Comparison of ENCODE assay signal across 15 cellular contexts in the genomic region with DNA sequence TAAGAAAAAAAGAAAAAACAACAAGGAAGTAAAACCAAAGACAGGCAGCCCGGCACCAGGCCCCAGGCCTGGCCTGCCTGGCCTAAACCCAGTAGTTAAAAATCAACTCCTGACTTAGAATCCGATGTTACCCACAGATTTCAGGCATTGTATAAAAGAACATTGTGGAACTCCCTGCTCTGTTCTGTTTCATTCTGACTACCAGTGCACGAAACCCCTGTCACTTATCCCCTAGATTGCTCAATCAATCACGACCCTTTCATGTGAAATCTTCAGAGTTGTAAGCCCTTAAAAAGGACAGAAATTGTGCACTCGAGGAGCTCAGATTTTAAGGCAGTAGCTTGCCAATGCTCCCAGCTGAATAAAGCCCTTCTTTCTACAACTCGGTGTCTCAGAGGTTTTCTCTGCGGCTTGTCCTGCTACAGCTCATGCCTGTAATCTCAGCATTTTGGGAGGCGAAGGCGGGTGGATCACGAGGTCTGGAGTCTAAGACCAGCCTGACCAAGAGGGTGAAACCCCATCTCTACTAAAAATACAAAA. TPM values are rescaled to one million over a fixed set of nuclear protein-coding genes. Genes with fewer than 3 reads are reported as not detected.
DNase-seq lines count a peak whose midpoint lies in the region; ATAC-seq and TF ChIP-seq lines count a peak whose summit lies in the region.
"Had no signal": no experiment of that assay in that cellular context is flagged by ENCODE, and none has a peak within 500 bp of the region (broad histone marks: within the 10 kb centered on the region; RNA-seq: fewer than 3 reads in every experiment).

No MANE protein-coding gene starts in this region.

- no peak for TF ChIP-seq CTCF in type B pancreatic cell (conservative IDR thresholded peaks at IDR 0.05)
- no peak for TF ChIP-seq CTCF in GM20000 (IDR thresholded peaks at IDR 0.05; ENCODE audit: extremely low read depth, missing control alignments)

- no peaks in the 10 kb centered on the region for H3K9me3 Mint-ChIP-seq in type B pancreatic cell
- H3K9me3 Mint-ChIP-seq: activated naive CD8-positive, alpha-beta T cell treated with anti-CD3 and anti-CD28 coated beads, Interleukin-2, amount 50 U/mL, for 24 hours; dendritic cell treated with granulocyte-macrophage colony-stimulating factor and Interleukin-4, amounts not matched to agents 40 ng/mL and 50 ng/mL, for 4 days; HFFc6 had no signal

- no peaks in the 10 kb centered on the region for H3K27me3 Mint-ChIP-seq in type B pancreatic cell
- H3K27me3 Mint-ChIP-seq: activated naive CD8-positive, alpha-beta T cell treated with anti-CD3 and anti-CD28 coated beads, Interleukin-2, amount 50 U/mL, for 24 hours; dendritic cell treated with granulocyte-macrophage colony-stimulating factor and Interleukin-4, amounts not matched to agents 40 ng/mL and 50 ng/mL, for 4 days had no signal

- no peaks in the 10 kb centered on the region for H3K36me3 Mint-ChIP-seq in type B pancreatic cell

- no peak overlapping the region for H3K4me3 Mint-ChIP-seq in type B pancreatic cell
- H3K4me3 Mint-ChIP-seq: activated naive CD8-positive, alpha-beta T cell treated with anti-CD3 and anti-CD28 coated beads, Interleukin-2, amount 50 U/mL, for 24 hours; dendritic cell treated with granulocyte-macrophage colony-stimulating factor and Interleukin-4, amounts not matched to agents 40 ng/mL and 50 ng/mL, for 4 days; HFFc6 had no signal

- in situ Hi-C loops in KBM-7 (cut with MboI; ENCODE audit: low pct_unique_long_range_greater_than_20kb, low sequenced_read_pairs): no loop called here

- peak overlapping the region; percentile 57 for H3K27ac Mint-ChIP-seq in type B pancreatic cell
- H3K27ac Mint-ChIP-seq: activated naive CD8-positive, alpha-beta T cell treated with anti-CD3 and anti-CD28 coated beads, Interleukin-2, amount 50 U/mL, for 24 hours; dendritic cell treated with granulocyte-macrophage colony-stimulating factor and Interleukin-4, amounts not matched to agents 40 ng/mL and 50 ng/mL, for 4 days; HFFc6 had no signal

- peak; percentile 53 for ATAC-seq in GM19452 (IDR thresholded peaks at IDR 0.05; ENCODE audit: unreplicated experiment)
- peak; percentile 53 for ATAC-seq in HG03175 (IDR thresholded peaks at IDR 0.05; ENCODE audit: unreplicated experiment)
- ATAC-seq: activated naive CD8-positive, alpha-beta T cell treated with anti-CD3 and anti-CD28 coated beads, Interleukin-2, amount 50 U/mL, for 24 hours; sciatic nerve had no signal

- peak; percentile 31 for DNase-seq in glomerular visceral epithelial cell (ENCODE audit: extremely low spot score)
- DNase-seq in type B pancreatic cell (ENCODE audit: extremely low spot score, unreplicated experiment): no peak
- no peak for DNase-seq in KBM-7
- DNase-seq in NCI-H748 (lab: John Stamatoyannopoulos, UW; ENCODE audit: unreplicated experiment): no peak
- DNase-seq in GM20000 (ENCODE audit: low spot score): no peak
- DNase-seq: activated CD8-positive, alpha-beta memory T cell treated with anti-CD3 and anti-CD28 coated beads, Interleukin-2, amount 50 U/mL, for 48 hours; activated naive CD8-positive, alpha-beta T cell treated with anti-CD3 and anti-CD28 coated beads, Interleukin-2, amount 50 U/mL, for 24 hours; HFFc6; NCI-H1092; SIG-M5 had no signal

- peaks cover 5% of the 10 kb centered on the region for H3K4me1 Mint-ChIP-seq in type B pancreatic cell (ENCODE audit: unreplicated experiment)
- H3K4me1 Mint-ChIP-seq: activated naive CD8-positive, alpha-beta T cell treated with anti-CD3 and anti-CD28 coated beads, Interleukin-2, amount 50 U/mL, for 24 hours had no signal

RNA-seq across cellular contexts. Expression of gene MYOCOS, which starts 15.6 kb away (rescaled TPM):
- total RNA-seq in type B pancreatic cell (ENCODE audit: low replicate concordance): not detected in 2 replicates
- total RNA-seq: HFFc6, NCI-H460, sciatic nerve had no signal

RNA-seq across cellular contexts. Expression of gene MYOC, which starts 46.0 kb away (rescaled TPM):
- not detected in 2 replicates for total RNA-seq in type B pancreatic cell (ENCODE audit: low replicate concordance)
- total RNA-seq: NCI-H460 had no signal
